In the genomic region with DNA sequence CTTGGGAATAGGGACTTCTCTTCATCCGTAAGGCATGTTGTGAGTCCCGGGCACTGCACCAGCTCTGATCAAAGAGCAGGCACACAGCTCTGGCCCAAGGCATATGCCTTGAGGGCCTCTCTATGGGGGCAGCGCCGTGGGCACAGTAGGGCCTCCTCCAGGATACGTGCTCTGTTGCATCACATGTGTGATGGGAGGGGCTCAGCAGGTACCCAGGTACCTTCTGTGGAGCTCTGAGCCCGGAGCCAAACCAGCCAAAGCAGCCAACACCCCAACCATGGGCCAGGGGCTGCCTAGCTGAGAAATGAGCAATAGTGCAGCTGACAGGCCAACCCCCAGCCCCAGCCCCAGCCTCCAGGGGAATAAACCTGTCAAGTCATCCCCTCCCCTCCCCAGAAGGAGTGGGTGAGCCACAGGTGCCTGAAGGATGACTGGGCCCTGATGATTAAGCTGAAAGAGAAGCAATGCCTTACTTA, we compare ENCODE assay signal across 19 cellular contexts.
DNase-seq lines count a peak whose midpoint lies in the region; ATAC-seq, FAIRE-seq and TF ChIP-seq lines count a peak whose summit lies in the region.
"Had no signal": no experiment of that assay in that cellular context is flagged by ENCODE, and none has a peak within 500 bp of the region (broad histone marks: within the 10 kb centered on the region; RNA-seq: fewer than 3 reads in every experiment).

No MANE protein-coding gene starts in this region.

- POLR2A ChIA-PET in OCI-LY7 (lab: Charles Lee), result no interaction called here

- H3K9me3 ChIP-seq in left ventricle myocardium inferior (replicated peaks) (no peaks in the 10 kb centered on the region), aorta (ENCODE audit: control insufficient read depth, low read length) (no peaks in the 10 kb centered on the region), OCI-LY7 (ENCODE audit: low read length) (no peaks in the 10 kb centered on the region)
- H3K9me3 ChIP-seq: breast epithelium, heart right ventricle, pancreas, SJSA1 had no signal

- FAIRE-seq in bronchial epithelial cell (lab: Jason Lieb, UNC), result no peak
- FAIRE-seq: pancreas, urothelium cell line had no signal

- no peaks in the 10 kb centered on the region for H3K4me1 ChIP-seq in left ventricle myocardium inferior
- no peaks in the 10 kb centered on the region for H3K4me1 ChIP-seq in aorta (ENCODE audit: control insufficient read depth in 1 of 2, insufficient read depth in 2 of 2, low read length in 2 of 2)
- no peaks in the 10 kb centered on the region for H3K4me1 ChIP-seq in OCI-LY7 (ENCODE audit: insufficient read depth, low read length, poor library complexity, severe bottlenecking)
- H3K4me1 ChIP-seq: breast epithelium, heart right ventricle, pancreas, SJSA1 had no signal

- no peak for TF ChIP-seq CTCF in left ventricle myocardium inferior (IDR thresholded peaks at IDR 0.05; ENCODE audit: borderline replicate concordance)
- no peak for TF ChIP-seq CTCF in bronchial epithelial cell (IDR thresholded peaks at IDR 0.05; ENCODE audit: insufficient read depth, low read length, severe bottlenecking)
- TF ChIP-seq CTCF in OCI-LY7 (conservative IDR thresholded peaks at IDR 0.05; ENCODE audit: low read length), result no peak

- H3K79me2 ChIP-seq in OCI-LY7 (ENCODE audit: insufficient read depth, low read depth, low read length), result no peaks in the 10 kb centered on the region

- no peak overlapping the region for H2AFZ ChIP-seq in OCI-LY7 (ENCODE audit: low read length)

- no peak overlapping the region for H3K27ac ChIP-seq in left ventricle myocardium inferior (replicated peaks)
- no peak overlapping the region for H3K27ac ChIP-seq in aorta (ENCODE audit: low read depth in 1 of 2, low read length in 2 of 2)
- no peak overlapping the region for H3K27ac ChIP-seq in OCI-LY7 (ENCODE audit: low read depth, low read length, poor library complexity, severe bottlenecking)
- H3K27ac ChIP-seq: breast epithelium, heart right ventricle, pancreas, SJSA1 had no signal

- no peaks in the 10 kb centered on the region for H3K9me2 ChIP-seq in OCI-LY7 (ENCODE audit: insufficient read depth, low read length)

- H3K4me2 ChIP-seq in OCI-LY7 (ENCODE audit: low read length), result no peak overlapping the region

- H3K27me3 ChIP-seq in left ventricle myocardium inferior (ENCODE audit: low read depth) (peaks cover 39% of the 10 kb centered on the region), bronchial epithelial cell (ENCODE audit: control insufficient read depth, insufficient read depth, low read length) (no peaks in the 10 kb centered on the region), aorta (ENCODE audit: control insufficient read depth in 1 of 2, insufficient read depth in 2 of 2, low read length in 1 of 2) (no peaks in the 10 kb centered on the region)
- H3K27me3 ChIP-seq: pancreas, SJSA1 had no signal

- no TSS peak for BruUV-seq in OCI-LY7 (replicated peaks; lab: Mats Ljungman, UMichigan)

- no peaks in the 10 kb centered on the region for H4K20me1 ChIP-seq in OCI-LY7 (ENCODE audit: insufficient read depth, low read length)

- CTCF ChIA-PET in OCI-LY7 (lab: Charles Lee; ENCODE audit: unreplicated experiment), result no interaction called here

- peak; percentile 2 for DNase-seq in left ventricle myocardium inferior
- DNase-seq in left cardiac atrium, result no peak
- peak; percentile 84 for DNase-seq in bronchial epithelial cell (ENCODE audit: low read depth)
- DNase-seq in mesenteric fat pad (ENCODE audit: low spot score), result peak; percentile 60
- DNase-seq in aorta, result peak; percentile 19 to 64
- no peak for DNase-seq in OCI-LY7 (ENCODE audit: low spot score)
- DNase-seq in NCI-H1092 (lab: John Stamatoyannopoulos, UW), result no peak
- DNase-seq in stimulated activated CD4-positive, alpha-beta T cell treated with anti-CD3 and anti-CD28 coated beads, Interleukin-4, amount 100 ng/mL, for 24 hours, result no peak
- DNase-seq: activated CD4-positive, alpha-beta T cell treated with anti-CD3 and anti-CD28 coated beads, Interleukin-2, amount 10 ng/mL, durations not matched to agents 24 days and 14 days; effector CD4-positive, alpha-beta T cell; GOT3; Kasumi-1; NCI-H226 had no signal

- H3K4me3 ChIP-seq in left ventricle myocardium inferior (no peak overlapping the region), bronchial epithelial cell (ENCODE audit: low read depth, low read length) (no peak overlapping the region), aorta (ENCODE audit: low read length in 2 of 2) (no peak overlapping the region), OCI-LY7 (ENCODE audit: low read depth, low read length, poor library complexity, severe bottlenecking) (no peak overlapping the region)
- H3K4me3 ChIP-seq: breast epithelium, heart right ventricle, pancreas, SJSA1 had no signal

- intact Hi-C loops in left ventricle myocardium inferior (cut with micrococcal nuclease), result no loop called here
- intact Hi-C loops in left cardiac atrium (cut with DNase I), result no loop called here
- intact Hi-C loops in aorta (cut with DNase I), result no loop called here
- intact Hi-C loops in OCI-LY7 (cut with micrococcal nuclease; ENCODE audit: unreplicated experiment), result no loop called here

- no peaks in the 10 kb centered on the region for H3K36me3 ChIP-seq in left ventricle myocardium inferior
- no peaks in the 10 kb centered on the region for H3K36me3 ChIP-seq in bronchial epithelial cell (ENCODE audit: control insufficient read depth, insufficient read depth, low read length)
- H3K36me3 ChIP-seq in aorta (ENCODE audit: control insufficient read depth in 1 of 2, insufficient read depth in 2 of 2, low read length in 1 of 2), result no peaks in the 10 kb centered on the region
- no peaks in the 10 kb centered on the region for H3K36me3 ChIP-seq in OCI-LY7 (ENCODE audit: insufficient read depth, low read length)
- H3K36me3 ChIP-seq: breast epithelium, heart right ventricle, pancreas, SJSA1 had no signal

- ATAC-seq in left cardiac atrium (no peak), aorta (ENCODE audit: low FRiP score) (no peak)
- ATAC-seq: heart right ventricle; pancreas; stimulated activated effector memory CD8-positive, alpha-beta T cell treated with anti-CD3 and anti-CD28 coated beads, Interleukin-12 subunit alpha, Interleukin-12 subunit beta, amount 100 ng/mL, for 72 hours had no signal

- WGBS in aorta, 2 donors, result 77 to 91% methylated on average over 6 of the region's 6 CpGs

Comparison
In these comparisons a context has a peak if more than half of its experiments do, and no peak if none do; other contexts are left out.
1. DNase-seq: peak in left ventricle myocardium inferior (single experiment), bronchial epithelial cell (single experiment), mesenteric fat pad (single experiment) and aorta (2 of 2); none in left cardiac atrium (single experiment), OCI-LY7 (single experiment), NCI-H1092 (single experiment) and stimulated activated CD4-positive, alpha-beta T cell treated with anti-CD3 and anti-CD28 coated beads, Interleukin-4, amount 100 ng/mL, for 24 hours (single experiment).